In genomic region chr12:22662356-22662755, GRCh38 we compare ENCODE assay signal across 21 cellular contexts.
"Had no signal": no experiment of that assay in that cellular context is flagged by ENCODE, and none has a peak within 500 bp of the region (broad histone marks: within the 10 kb centered on the region; RNA-seq: fewer than 3 reads in every experiment).

No MANE protein-coding gene starts in this region.

- FAIRE-seq: RCC 7860 had no signal

- DNase-seq: KBM-7, MV-4-11, NCI-H1048, NCI-H1105 treated with DMSO at 0.1 percent for 48 hours, NCI-H1417 treated with DMSO at 0.1 percent for 48 hours, NCI-H146, NCI-H1694 treated with DMSO at 0.1 percent for 48 hours, NCI-H1930, NCI-H2081, NCI-H2171, NCI-H226, NCI-H446, NCI-H510A, NCI-H524 treated with DMSO at 0.1 percent for 48 hours, NCI-H69, NCI-H774, RPMI8226, SIG-M5 had no signal

- H3K9me3 ChIP-seq: SJSA1 had no signal

- H3K27me3 ChIP-seq: SJSA1 had no signal

- H3K4me1 ChIP-seq: SJSA1 had no signal

- H3K4me3 ChIP-seq: SJSA1, SK-N-MC had no signal

- H3K27ac ChIP-seq: SJSA1, SK-N-MC had no signal
